In the genomic region with DNA sequence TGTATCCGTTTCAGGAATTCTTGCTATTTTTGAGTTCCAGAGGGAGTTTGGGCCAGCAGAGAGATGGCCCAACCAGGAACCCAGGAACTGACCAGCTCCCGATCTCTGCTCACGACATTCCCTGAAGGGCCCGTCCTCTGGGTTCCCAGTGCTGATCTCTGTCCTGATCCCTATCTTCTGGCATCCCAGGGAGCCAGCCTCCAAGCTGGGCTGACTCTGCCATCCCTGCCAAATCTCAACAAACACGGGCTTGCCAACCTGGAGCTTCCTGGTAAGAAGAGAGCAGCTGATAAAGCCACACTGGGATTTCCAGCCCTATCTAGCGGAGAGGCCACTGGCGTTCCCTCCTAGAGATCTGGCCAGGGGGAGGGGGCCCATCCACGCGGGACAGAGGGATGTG, we compare ENCODE assay signal across 13 cellular contexts. TPM values are rescaled to one million over a fixed set of nuclear protein-coding genes. Genes with fewer than 3 reads are reported as not detected.
"Had no signal": no experiment of that assay in that cellular context is flagged by ENCODE, and none has a peak within 500 bp of the region (broad histone marks: within the 10 kb centered on the region; RNA-seq: fewer than 3 reads in every experiment).

No MANE protein-coding gene starts in this region.

- H3K27me3 ChIP-seq: adrenal gland, thyroid gland, vagina had no signal

- ATAC-seq: mucosa of descending colon; naive thymus-derived CD8-positive, alpha-beta T cell; SK-N-SH treated with all-trans-retinoic acid at 6 μM for 48 hours; stimulated activated naive CD8-positive, alpha-beta T cell treated with anti-CD3 and anti-CD28 coated beads, Interleukin-15, Interleukin-2, amounts not matched to agents 100 U/mL and 50 U/mL, for 24 hours had no signal

- H3K27ac ChIP-seq: adrenal gland, coronary artery, vagina had no signal

- H3K4me1 ChIP-seq: adrenal gland, vagina had no signal

- H3K36me3 ChIP-seq: vagina had no signal

- H3K4me3 ChIP-seq: adrenal gland, coronary artery, mucosa of descending colon, thyroid gland, vagina had no signal

- DNase-seq: activated CD4-positive, alpha-beta T cell treated with anti-CD3 and anti-CD28 coated beads, Interleukin-2, amount 10 ng/mL, durations not matched to agents 24 days and 14 days; activated naive CD4-positive, alpha-beta T cell treated with anti-CD3 and anti-CD28 coated beads for 36 hours; adrenal gland; effector memory CD4-positive, alpha-beta T cell; mucosa of descending colon; stimulated activated CD4-positive, alpha-beta T cell treated with anti-CD3 and anti-CD28 coated beads, Interleukin-4, amount 100 ng/mL, for 1 hour; stimulated activated CD8-positive, alpha-beta memory T cell treated with anti-CD3 and anti-CD28 coated beads, Interleukin-4, amount 100 ng/mL, for 48 hours; stimulated activated naive CD8-positive, alpha-beta T cell treated with anti-CD3 and anti-CD28 coated beads, Interleukin-15, Interleukin-2, amounts not matched to agents 100 U/mL and 50 U/mL, for 24 hours; thyroid gland had no signal

- H3K9me3 ChIP-seq: adrenal gland, mucosa of descending colon, thyroid gland, vagina had no signal

RNA-seq across cellular contexts. Expression of a gene that starts 16.2 kb away (rescaled TPM):
- total RNA-seq: naive thymus-derived CD8-positive, alpha-beta T cell had no signal
